13 cellular contexts compared by ENCODE assay signal in the genomic region with DNA sequence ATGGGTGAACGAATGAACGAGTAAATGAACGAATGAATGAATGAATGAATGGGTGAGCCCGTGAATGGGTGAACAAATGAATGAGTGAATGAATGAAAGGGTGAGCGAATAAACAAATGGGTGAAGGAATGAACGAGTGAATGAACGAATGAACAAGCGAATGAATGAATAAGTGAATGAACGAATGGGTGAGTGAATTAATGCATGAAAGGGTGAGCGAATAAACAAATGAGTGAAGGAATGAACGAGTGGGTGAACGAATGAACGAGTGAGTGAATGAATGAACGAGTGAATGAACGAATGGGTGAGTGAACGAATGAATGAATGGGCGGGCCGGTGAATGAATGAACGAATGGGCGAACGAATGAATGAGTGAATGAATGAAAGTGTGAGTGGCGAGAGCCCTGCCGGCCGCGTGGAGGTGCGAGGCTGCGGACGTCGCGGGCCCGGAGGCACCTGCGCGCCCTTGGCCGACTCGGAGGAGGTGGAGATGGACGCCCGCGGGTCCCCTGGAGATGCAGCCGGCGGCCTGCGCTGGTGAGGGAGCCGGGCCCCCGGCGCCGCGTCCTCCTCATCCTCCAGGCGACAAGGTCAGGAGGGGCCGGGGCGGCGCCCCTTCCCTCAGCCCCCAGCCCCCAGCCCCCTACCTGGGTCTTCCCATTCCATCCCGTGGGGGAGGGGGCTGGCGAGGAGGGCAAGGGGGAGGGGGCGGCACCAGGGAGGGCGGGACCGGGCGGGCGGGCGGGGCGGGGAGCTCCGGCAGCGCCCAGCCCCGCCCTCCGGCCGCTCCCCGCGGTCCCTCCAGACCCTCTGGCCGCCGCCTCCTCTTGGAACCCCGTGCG. TPM values are rescaled to one million over a fixed set of nuclear protein-coding genes. Genes with fewer than 3 reads are reported as not detected.
DNase-seq lines count a peak whose midpoint lies in the region; ATAC-seq, FAIRE-seq and TF ChIP-seq lines count a peak whose summit lies in the region.
"Had no signal": no experiment of that assay in that cellular context is flagged by ENCODE, and none has a peak within 500 bp of the region (broad histone marks: within the 10 kb centered on the region; RNA-seq: fewer than 3 reads in every experiment).

No MANE protein-coding gene starts in this region.

- no peaks in the 10 kb centered on the region for H4K20me1 ChIP-seq in osteoblast (ENCODE audit: insufficient read depth, low read length)

- FAIRE-seq in bronchial epithelial cell (lab: Jason Lieb, UNC): peak; percentile 52
- FAIRE-seq: keratinocyte had no signal

- H3K9ac ChIP-seq in HUES6 (ENCODE audit: low read length): no peak overlapping the region
- H3K9ac ChIP-seq: BLaER1 treated with 17β-estradiol and CSF1 and Interleukin-3, amounts not matched to agents 10 nM and 100 nM had no signal

- peaks cover 41% of the 10 kb centered on the region for H3K27me3 Mint-ChIP-seq in T-helper 1 cell treated with Interleukin-12 subunit alpha and Interleukin-12 subunit beta and Interleukin-4 antibody, amounts not matched to agents 30 μg/mL and 1 μg/mL, for 36 hours (ENCODE audit: low read depth)

- H3K4me1 ChIP-seq in HUES6 (ENCODE audit: control insufficient read depth, insufficient read depth, low read length) (no peaks in the 10 kb centered on the region; the same call in 1 of the 2 replicates), osteoblast (ENCODE audit: insufficient read depth, low read length) (no peaks in the 10 kb centered on the region)

- H3K36me3 Mint-ChIP-seq in T-helper 1 cell treated with Interleukin-12 subunit alpha and Interleukin-12 subunit beta and Interleukin-4 antibody, amounts not matched to agents 30 μg/mL and 1 μg/mL, for 36 hours (ENCODE audit: low read depth): peaks cover 7% of the 10 kb centered on the region

- peaks cover 2% of the 10 kb centered on the region for H3K4me1 Mint-ChIP-seq in T-helper 1 cell treated with Interleukin-12 subunit alpha and Interleukin-12 subunit beta and Interleukin-4 antibody, amounts not matched to agents 30 μg/mL and 1 μg/mL, for 36 hours (ENCODE audit: low read depth)

- TF ChIP-seq CTCF in bronchial epithelial cell (IDR thresholded peaks at IDR 0.05; ENCODE audit: insufficient read depth, low read length, severe bottlenecking): no peak
- TF ChIP-seq CTCF in osteoblast (IDR thresholded peaks at IDR 0.05; ENCODE audit: extremely low read depth, low read depth, low read length): no peak

- H3K27ac ChIP-seq in HUES6 (ENCODE audit: low read depth, low read length) (no peak overlapping the region), osteoblast (ENCODE audit: low read depth, low read length) (no peak overlapping the region)
- H3K27ac ChIP-seq: BLaER1 treated with 17β-estradiol and CSF1 and Interleukin-3, amounts not matched to agents 10 nM and 100 nM had no signal

- no peak for ATAC-seq in HG03108 (IDR thresholded peaks at IDR 0.05; ENCODE audit: unreplicated experiment)
- ATAC-seq: activated T-helper 17 cell treated with anti-CD3 and anti-CD28 coated beads, Interleukin-2, amount 50 U/mL, for 72 hours had no signal

- no peak overlapping the region for H3K4me3 Mint-ChIP-seq in T-helper 1 cell treated with Interleukin-12 subunit alpha and Interleukin-12 subunit beta and Interleukin-4 antibody, amounts not matched to agents 30 μg/mL and 1 μg/mL, for 36 hours
- H3K4me3 Mint-ChIP-seq: activated T-helper 17 cell treated with anti-CD3 and anti-CD28 coated beads, Interleukin-2, amount 50 U/mL, for 72 hours had no signal

- no peaks in the 10 kb centered on the region for H3K79me2 ChIP-seq in osteoblast (ENCODE audit: insufficient read depth, low read length)

- peaks cover 11% of the 10 kb centered on the region for H3K9me3 Mint-ChIP-seq in T-helper 1 cell treated with Interleukin-12 subunit alpha and Interleukin-12 subunit beta and Interleukin-4 antibody, amounts not matched to agents 30 μg/mL and 1 μg/mL, for 36 hours
- H3K9me3 Mint-ChIP-seq: activated T-helper 17 cell treated with anti-CD3 and anti-CD28 coated beads, Interleukin-2, amount 50 U/mL, for 72 hours had no signal

- DNase-seq in T-helper 1 cell (no peak), bronchial epithelial cell (ENCODE audit: low read depth) (no peak), osteoblast (ENCODE audit: insufficient read length, low spot score, missing footprints) (peak; percentile 43), ecto neural progenitor cell (ENCODE audit: low spot score) (no peak)
- no peak for DNase-seq in stimulated activated CD4-positive, alpha-beta T cell treated with anti-CD3 and anti-CD28 coated beads, Interleukin-2, amount 100 ng/mL, for 48 hours
- DNase-seq: effector CD8-positive, alpha-beta T cell; NCI-H2081 treated with DMSO at 0.1 percent for 48 hours had no signal

- H3K9me3 ChIP-seq in HUES6 (ENCODE audit: control insufficient read depth, insufficient read depth, low read depth, low read length): no peaks in the 10 kb centered on the region
- H3K9me3 ChIP-seq in osteoblast (ENCODE audit: low read depth, low read length): no peaks in the 10 kb centered on the region

- H3K27ac Mint-ChIP-seq in T-helper 1 cell treated with Interleukin-12 subunit alpha and Interleukin-12 subunit beta and Interleukin-4 antibody, amounts not matched to agents 30 μg/mL and 1 μg/mL, for 36 hours: peak overlapping the region; percentile 26
- H3K27ac Mint-ChIP-seq: activated T-helper 17 cell treated with anti-CD3 and anti-CD28 coated beads, Interleukin-2, amount 50 U/mL, for 72 hours had no signal

- no peaks in the 10 kb centered on the region for H3K36me3 ChIP-seq in HUES6 (ENCODE audit: control insufficient read depth, insufficient read depth, low read length)
- no peaks in the 10 kb centered on the region for H3K36me3 ChIP-seq in bronchial epithelial cell (ENCODE audit: control insufficient read depth, insufficient read depth, low read length)
- no peaks in the 10 kb centered on the region for H3K36me3 ChIP-seq in osteoblast (ENCODE audit: insufficient read depth, low read length)
- H3K36me3 ChIP-seq: BLaER1 treated with 17β-estradiol and CSF1 and Interleukin-3, amounts not matched to agents 10 nM and 100 nM had no signal

- H3K27me3 ChIP-seq in HUES6 (ENCODE audit: control insufficient read depth, insufficient read depth, low read length): peaks cover 73% of the 10 kb centered on the region
- H3K27me3 ChIP-seq in bronchial epithelial cell (ENCODE audit: control insufficient read depth, insufficient read depth, low read length): peaks cover 12% of the 10 kb centered on the region
- peaks cover 16% of the 10 kb centered on the region for H3K27me3 ChIP-seq in osteoblast (ENCODE audit: insufficient read depth, low read length)

- H3K4me3 ChIP-seq in HUES6 (ENCODE audit: low read depth, low read length) (peak overlapping the region; percentile 43), bronchial epithelial cell (ENCODE audit: low read depth, low read length) (no peak overlapping the region), osteoblast (ENCODE audit: insufficient read depth, low read length) (no peak overlapping the region)
- H3K4me3 ChIP-seq: BLaER1 treated with 17β-estradiol and CSF1 and Interleukin-3, amounts not matched to agents 10 nM and 100 nM had no signal

- H2AFZ ChIP-seq in osteoblast (ENCODE audit: low read length): no peak overlapping the region

- no peak overlapping the region for H3K4me2 ChIP-seq in osteoblast (ENCODE audit: insufficient read depth, low read length)
- H3K4me2 ChIP-seq: BLaER1 treated with 17β-estradiol and CSF1 and Interleukin-3, amounts not matched to agents 10 nM and 100 nM had no signal

RNA-seq across cellular contexts. Expression of gene ANKRD24, which starts 15.4 kb away (rescaled TPM):
- total RNA-seq in bronchial epithelial cell (0.26 TPM in 2 replicates), osteoblast (0.29 and 0.72 TPM in 2 replicates)

RNA-seq across cellular contexts. Expression of gene SIRT6, which starts 15.5 kb away (rescaled TPM):
- total RNA-seq in bronchial epithelial cell (11.8 and 14.6 TPM in 2 replicates), osteoblast (8.3 and 16.3 TPM in 2 replicates)

RNA-seq across cellular contexts. Expression of gene EBI3, which starts 31.5 kb away (rescaled TPM):
- total RNA-seq in bronchial epithelial cell: not detected in 2 replicates
- not detected in 2 replicates for total RNA-seq in osteoblast

RNA-seq across cellular contexts. Expression of gene CREB3L3, which starts 44.4 kb away (rescaled TPM):
- total RNA-seq in bronchial epithelial cell (not detected in 2 replicates), osteoblast (not detected in 2 replicates)

RNA-seq across cellular contexts. Expression of gene YJU2, which starts 49.0 kb away (rescaled TPM):
- total RNA-seq in bronchial epithelial cell: 19.0 and 24.3 TPM in 2 replicates
- total RNA-seq in osteoblast: 15.3 and 17.0 TPM in 2 replicates
